Comparison of ENCODE assay signal across 8 cellular contexts in genomic region chr19:49488863-49489537, GRCh38. TPM values are rescaled to one million over a fixed set of nuclear protein-coding genes. Genes with fewer than 3 reads are reported as not detected.
DNase-seq lines count a peak whose midpoint lies in the region; ATAC-seq and TF ChIP-seq lines count a peak whose summit lies in the region.

No MANE protein-coding gene starts in this region.

- peak overlapping the region; percentile 98 for H3K4me2 ChIP-seq in hepatocyte

- H3K4me1 Mint-ChIP-seq in activated CD8-positive, alpha-beta memory T cell treated with anti-CD3 and anti-CD28 coated beads, Interleukin-2, amount 10 ng/mL, durations not matched to agents 7 days and 5 days = peaks cover 58% of the 10 kb centered on the region

- no peaks in the 10 kb centered on the region for H3K9me2 ChIP-seq in hepatocyte (replicated peaks; ENCODE audit: insufficient read depth)

- no peak for ATAC-seq in activated CD8-positive, alpha-beta memory T cell treated with anti-CD3 and anti-CD28 coated beads, Interleukin-2, amount 10 ng/mL, durations not matched to agents 7 days and 5 days
- ATAC-seq in omental fat pad (ENCODE audit: low FRiP score) = no peak

- H3K36me3 ChIP-seq in hepatocyte (replicated peaks; ENCODE audit: insufficient read depth, low read depth) (peaks cover 5% of the 10 kb centered on the region), spleen (peaks cover 2 to 73% (median 42%) of the 10 kb centered on the region in 6 donors)

- CTCF ChIA-PET in activated CD8-positive, alpha-beta memory T cell treated with anti-CD3 and anti-CD28 coated beads, Interleukin-2, amount 10 ng/mL, durations not matched to agents 7 days and 5 days (lab: Charles Lee) = interaction anchor here (0.9 to 3.0 kb wide), 10 partner anchors 8 to 190 kb away, joined by 3 to 19 read pairs (median 6); partner anchors contain the start of genes NOSIP, PRMT1, RPS11 and SCAF1

- no peak for TF ChIP-seq POLR2A in spleen (IDR thresholded peaks at IDR 0.05)

- no peak for TF ChIP-seq CTCF in HFF-Myc (IDR thresholded peaks at IDR 0.05; ENCODE audit: low read depth, low read length, missing control alignments)
- no peak for TF ChIP-seq CTCF in hepatocyte (IDR thresholded peaks at IDR 0.05; ENCODE audit: poor library complexity)
- TF ChIP-seq CTCF in spleen (IDR thresholded peaks at IDR 0.05 in 8 of 11, conservative IDR thresholded peaks at IDR 0.05 in 3 of 11) = no peak
- TF ChIP-seq CTCF in omental fat pad (IDR thresholded peaks at IDR 0.05) = no peak

- intact Hi-C loops in spleen (cut with DNase I; ENCODE audit: low total_unique reads) = no loop called here

- H3K27ac Mint-ChIP-seq in activated CD8-positive, alpha-beta memory T cell treated with anti-CD3 and anti-CD28 coated beads, Interleukin-2, amount 10 ng/mL, durations not matched to agents 7 days and 5 days = peak overlapping the region; percentile 94

- peaks cover 75% of the 10 kb centered on the region for H3K36me3 Mint-ChIP-seq in activated CD8-positive, alpha-beta memory T cell treated with anti-CD3 and anti-CD28 coated beads, Interleukin-2, amount 10 ng/mL, durations not matched to agents 7 days and 5 days

- no peaks in the 10 kb centered on the region for H3K27me3 ChIP-seq in hepatocyte
- no peaks in the 10 kb centered on the region for H3K27me3 ChIP-seq in spleen (replicated peaks in 1 of 7)

- H3K27ac ChIP-seq in hepatocyte (peak overlapping the region; percentile 82), spleen (peak overlapping the region in 7 of 8 donors; percentile 25 to 96 (median 92))

- peaks cover 33% of the 10 kb centered on the region for H4K20me1 ChIP-seq in hepatocyte (ENCODE audit: insufficient read depth, poor library complexity, severe bottlenecking)

- H3K4me1 ChIP-seq in hepatocyte (ENCODE audit: insufficient read depth) (peaks cover 20% of the 10 kb centered on the region), spleen (peaks cover 21 to 60% (median 49%) of the 10 kb centered on the region in 6 donors)

- 22% methylated on average over 15 of the region's 15 CpGs for WGBS in hepatocyte (ENCODE audit: low lambda C conversion rate, missing lambda C conversion rate)
- WGBS in spleen, 5 donors = 14 to 30% (median 20%) methylated on average over 15 of the region's 15 CpGs

- H3K4me3 ChIP-seq in HFF-Myc (replicated peaks; ENCODE audit: low read depth, low read length) (peak overlapping the region; percentile 100), hepatocyte (peak overlapping the region; percentile 58), spleen (peak overlapping the region; percentile 76 to 99 (median 93))

- no peak overlapping the region for H2AFZ ChIP-seq in hepatocyte

- peak overlapping the region; percentile 98 for H3K4me3 Mint-ChIP-seq in activated CD8-positive, alpha-beta memory T cell treated with anti-CD3 and anti-CD28 coated beads, Interleukin-2, amount 10 ng/mL, durations not matched to agents 7 days and 5 days

- H3K9me3 Mint-ChIP-seq in activated CD8-positive, alpha-beta memory T cell treated with anti-CD3 and anti-CD28 coated beads, Interleukin-2, amount 10 ng/mL, durations not matched to agents 7 days and 5 days (ENCODE audit: low read depth) = no peaks in the 10 kb centered on the region

- H3K9me3 ChIP-seq in hepatocyte (ENCODE audit: low read depth) (no peaks in the 10 kb centered on the region), spleen (no peaks in the 10 kb centered on the region)

- no peaks in the 10 kb centered on the region for H3K27me3 Mint-ChIP-seq in activated CD8-positive, alpha-beta memory T cell treated with anti-CD3 and anti-CD28 coated beads, Interleukin-2, amount 10 ng/mL, durations not matched to agents 7 days and 5 days

- H3K79me2 ChIP-seq in hepatocyte = peaks cover 37% of the 10 kb centered on the region

- no peak for DNase-seq in HFF-Myc (ENCODE audit: extremely low read depth, low read depth)
- no peak for DNase-seq in activated CD8-positive, alpha-beta memory T cell treated with anti-CD3 and anti-CD28 coated beads, Interleukin-2, amount 10 ng/mL, durations not matched to agents 7 days and 5 days
- DNase-seq in hepatocyte (ENCODE audit: low spot score) = no peak
- no peak for DNase-seq in spleen
- no peak for DNase-seq in CD1c-positive myeloid dendritic cell (ENCODE audit: extremely low spot score)
- DNase-seq in omental fat pad (ENCODE audit: low spot score) = no peak
- no peak for DNase-seq in germinal center (ENCODE audit: low spot score)
- DNase-seq in activated gamma-delta T cell (lab: John Stamatoyannopoulos, UW) = no peak

RNA-seq across cellular contexts. Expression of gene RPL13A, which starts 1.6 kb away (rescaled TPM):
- 1,000 to 10,000 TPM; 2,143 to 2,523 TPM for total RNA-seq in activated CD8-positive, alpha-beta memory T cell treated with anti-CD3 and anti-CD28 coated beads, Interleukin-2, amount 10 ng/mL, durations not matched to agents 7 days and 5 days
- 1,997 and 2,349 TPM in 2 replicates for total RNA-seq in hepatocyte
- 904 and 953 TPM in 2 replicates for polyA plus RNA-seq in hepatocyte
- 1,000 to 10,000 TPM; 2,521 to 3,132 (median 2,768) TPM for total RNA-seq in spleen
- polyA plus RNA-seq in spleen = 1,000 to 10,000 TPM; 6,561 to 7,408 (median 7,261) TPM
- total RNA-seq in omental fat pad = 1,000 to 10,000 TPM; 2,551 to 3,862 (median 3,160) TPM

RNA-seq across cellular contexts. Expression of gene RPS11, which starts 7.2 kb away (rescaled TPM):
- total RNA-seq in activated CD8-positive, alpha-beta memory T cell treated with anti-CD3 and anti-CD28 coated beads, Interleukin-2, amount 10 ng/mL, durations not matched to agents 7 days and 5 days = 1,000 to 10,000 TPM; 1,876 to 2,018 TPM
- total RNA-seq in hepatocyte = 3,532 and 3,955 TPM in 2 replicates
- 672 and 689 TPM in 2 replicates for polyA plus RNA-seq in hepatocyte
- total RNA-seq in spleen = 1,000 to 10,000 TPM; 1,555 to 3,509 (median 2,434) TPM
- over 10,000 TPM in 2 of 3 donors, 1,000 to 10,000 TPM in 1; 8,326 to 12,835 (median 11,104) TPM for polyA plus RNA-seq in spleen
- 1,000 to 10,000 TPM; 3,715 to 4,750 (median 4,286) TPM for total RNA-seq in omental fat pad

RNA-seq across cellular contexts. Expression of gene FLT3LG, which starts 15.0 kb away (rescaled TPM):
- 100 to 1,000 TPM; 112 to 151 TPM for total RNA-seq in activated CD8-positive, alpha-beta memory T cell treated with anti-CD3 and anti-CD28 coated beads, Interleukin-2, amount 10 ng/mL, durations not matched to agents 7 days and 5 days
- total RNA-seq in hepatocyte (0.24 and 1.3 TPM in 2 replicates), spleen (10 to 100 TPM; 11.2 to 32.8 (median 24.1) TPM), omental fat pad (10 to 100 TPM in 1 of 4 donors, 1 to 10 TPM in 3; 2.3 to 11.2 (median 2.6) TPM)
- polyA plus RNA-seq in hepatocyte (2.8 and 3.0 TPM in 2 replicates), spleen (10 to 100 TPM; 16.4 to 26.4 (median 19.9) TPM)

RNA-seq across cellular contexts. Expression of gene FCGRT, which starts 23.5 kb away (rescaled TPM):
- 1 to 10 TPM; 2.1 to 7.9 TPM for total RNA-seq in activated CD8-positive, alpha-beta memory T cell treated with anti-CD3 and anti-CD28 coated beads, Interleukin-2, amount 10 ng/mL, durations not matched to agents 7 days and 5 days
- total RNA-seq in hepatocyte (313 and 321 TPM in 2 replicates), spleen (100 to 1,000 TPM; 273 to 616 (median 435) TPM), omental fat pad (100 to 1,000 TPM; 314 to 479 (median 337) TPM)
- polyA plus RNA-seq in hepatocyte (509 and 519 TPM in 2 replicates), spleen (100 to 1,000 TPM; 144 to 364 (median 279) TPM)

RNA-seq across cellular contexts. Expression of gene ALDH16A1, which starts 36.0 kb away (rescaled TPM):
- total RNA-seq in activated CD8-positive, alpha-beta memory T cell treated with anti-CD3 and anti-CD28 coated beads, Interleukin-2, amount 10 ng/mL, durations not matched to agents 7 days and 5 days = 10 to 100 TPM; 37.2 to 45.2 TPM
- 29.9 and 32.4 TPM in 2 replicates for total RNA-seq in hepatocyte
- polyA plus RNA-seq in hepatocyte = 36.5 and 38.7 TPM in 2 replicates
- 10 to 100 TPM; 38.7 to 50.2 (median 45.8) TPM for total RNA-seq in spleen
- 10 to 100 TPM; 54.9 to 99.9 (median 94.9) TPM for polyA plus RNA-seq in spleen
- 10 to 100 TPM; 20.3 to 48.1 (median 34.6) TPM for total RNA-seq in omental fat pad
